Comparison of ENCODE assay signal across 12 cellular contexts in the genomic region with DNA sequence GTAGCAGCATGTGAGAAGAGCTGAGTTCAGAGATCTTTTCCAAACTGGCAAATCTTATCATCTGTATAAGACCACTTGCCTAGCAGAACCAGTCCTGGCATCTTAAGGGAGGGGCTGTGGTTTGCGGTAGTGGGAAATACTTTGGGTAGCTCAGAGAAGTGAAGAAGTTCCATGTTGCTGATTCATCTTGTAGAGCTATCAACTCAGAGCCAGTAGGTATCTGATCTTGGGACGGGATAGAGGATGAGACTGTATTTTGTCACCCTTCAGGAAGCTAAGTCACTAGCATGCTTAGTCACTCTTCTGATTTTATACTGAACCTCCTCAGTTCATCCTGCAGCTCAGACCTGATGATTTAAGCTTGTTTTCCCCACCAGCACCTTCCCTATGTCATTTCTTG.
DNase-seq lines count a peak whose midpoint lies in the region; ATAC-seq lines count a peak whose summit lies in the region.
"Had no signal": no experiment of that assay in that cellular context is flagged by ENCODE, and none has a peak within 500 bp of the region (broad histone marks: within the 10 kb centered on the region; RNA-seq: fewer than 3 reads in every experiment).

No MANE protein-coding gene starts in this region.

- DNase-seq in CMK (ENCODE audit: low read depth), result peak; percentile 60
- DNase-seq in HUDEP-2 (lab: John Stamatoyannopoulos, UW; ENCODE audit: unreplicated experiment in 76 of 76), result peak in 58 of 76 experiments; percentile 1 to 82 (median 42)
- DNase-seq in adipocyte (ENCODE audit: low read depth), result peak; percentile 36
- DNase-seq in kidney tubule cell (ENCODE audit: low spot score), result peak; percentile 94
- DNase-seq in HuH-7 (ENCODE audit: low spot score), result no peak
- no peak for DNase-seq in NCI-H510A treated with DMSO at 0.1 percent for 48 hours (lab: John Stamatoyannopoulos, UW)
- DNase-seq in NCI-H2227 (lab: John Stamatoyannopoulos, UW; ENCODE audit: unreplicated experiment), result no peak
- DNase-seq: activated CD4-positive, alpha-beta T cell treated with anti-CD3 and anti-CD28 coated beads, Interleukin-2, amount 50 U/mL, for 48 hours; nucleus accumbens; SIG-M5 had no signal

- no peaks in the 10 kb centered on the region for H3K9me3 ChIP-seq in adipocyte (ENCODE audit: control insufficient read depth, low read length)

- peaks cover 16% of the 10 kb centered on the region for H3K4me1 ChIP-seq in adipocyte (ENCODE audit: control insufficient read depth, insufficient read depth, low read length)

- H3K27me3 ChIP-seq in adipocyte (replicated peaks; ENCODE audit: control insufficient read depth, insufficient read depth, low read length), result no peaks in the 10 kb centered on the region

- H3K36me3 ChIP-seq in adipocyte (ENCODE audit: control insufficient read depth, insufficient read depth, low read length, severe bottlenecking), result no peaks in the 10 kb centered on the region

- H3K4me3 ChIP-seq in adipocyte (ENCODE audit: low read length), result no peak overlapping the region

- no peak overlapping the region for H3K9ac ChIP-seq in adipocyte (ENCODE audit: low read length)

- no peak for ATAC-seq in HG02938 (IDR thresholded peaks at IDR 0.05; ENCODE audit: unreplicated experiment)
- ATAC-seq: HepG2 had no signal

Comparison
In these comparisons a context has a peak if more than half of its experiments do, and no peak if none do; other contexts are left out.
1. DNase-seq: peak in CMK (single experiment), HUDEP-2 (58 of 76), adipocyte (single experiment) and kidney tubule cell (single experiment); none in HuH-7 (single experiment), NCI-H510A treated with DMSO at 0.1 percent for 48 hours (single experiment) and NCI-H2227 (single experiment).